In the genomic region with DNA sequence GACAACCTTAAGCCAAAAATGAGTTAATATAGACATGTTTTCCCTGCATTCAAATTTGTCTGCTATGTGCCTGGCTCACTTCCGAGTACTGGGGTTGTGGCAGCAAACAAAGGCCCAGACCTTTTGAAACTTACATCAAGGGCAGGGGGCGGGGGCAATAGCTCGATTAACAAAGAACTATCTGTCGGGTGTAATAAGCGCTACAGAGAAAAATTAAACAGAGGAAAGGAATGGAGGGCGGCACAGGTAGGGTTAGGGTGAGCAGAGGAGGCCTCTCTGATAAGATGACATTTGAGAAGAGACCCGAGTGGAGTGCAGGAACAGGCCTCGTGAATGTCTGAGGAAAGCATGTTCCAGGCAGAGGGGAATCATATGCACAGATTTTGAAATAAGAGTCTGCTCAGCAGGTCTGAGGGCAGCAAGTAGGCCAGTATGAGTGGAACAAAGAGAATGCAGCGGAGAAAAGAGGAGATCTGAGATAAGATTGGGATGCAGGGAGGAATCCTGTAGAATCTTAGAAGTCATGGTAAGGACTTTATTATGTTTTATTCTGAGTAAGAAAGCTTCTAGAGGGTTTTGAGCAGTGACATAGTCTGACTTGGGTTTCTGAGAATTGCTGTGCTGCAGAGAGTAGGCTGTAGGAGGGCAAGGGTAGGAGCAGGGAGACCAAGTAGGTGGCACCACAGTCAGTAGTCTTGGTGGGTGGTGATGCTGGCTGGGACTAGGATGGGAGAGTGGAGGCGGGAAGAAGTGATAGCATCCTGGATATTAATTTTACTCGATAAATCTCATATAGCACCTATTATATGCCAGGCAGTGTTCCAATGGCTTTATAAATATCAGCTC, we compare ENCODE assay signal across 11 cellular contexts. TPM values are rescaled to one million over a fixed set of nuclear protein-coding genes. Genes with fewer than 3 reads are reported as not detected.
DNase-seq lines count a peak whose midpoint lies in the region; ATAC-seq and TF ChIP-seq lines count a peak whose summit lies in the region.
"Had no signal": no experiment of that assay in that cellular context is flagged by ENCODE, and none has a peak within 500 bp of the region (broad histone marks: within the 10 kb centered on the region; RNA-seq: fewer than 3 reads in every experiment).

No MANE protein-coding gene starts in this region.

- H3K36me3 ChIP-seq in suprapubic skin: no peaks in the 10 kb centered on the region
- H3K36me3 ChIP-seq: MG63 had no signal

- TF ChIP-seq CTCF in suprapubic skin (IDR thresholded peaks at IDR 0.05): no peak

- CTCF ChIA-PET in activated naive CD4-positive, alpha-beta T cell treated with anti-CD3 and anti-CD28 coated beads for 36 hours (lab: Charles Lee): no interaction called here

- peak overlapping the region; percentile 89 for H3K27ac ChIP-seq in suprapubic skin

- no peak overlapping the region for H3K4me3 ChIP-seq in suprapubic skin
- H3K4me3 ChIP-seq: MG63 had no signal

- peak; percentile 53 for DNase-seq in activated naive CD4-positive, alpha-beta T cell treated with anti-CD3 and anti-CD28 coated beads for 36 hours
- no peak for DNase-seq in activated naive CD4-positive, alpha-beta T cell treated with Interleukin-2 at 50 U/mL for 16 hours
- DNase-seq in activated T-helper 1 cell treated with anti-CD3 and anti-CD28 coated beads, Interleukin-12 subunit alpha, Interleukin-12 subunit beta, Interleukin-2, Interleukin-4 antibody, amounts not matched to agents 30 ng/mL and 10 ng/mL and 1 ng/mL, durations not matched to agents 14 hours and 24 hours and 36 hours (ENCODE audit: low spot score): no peak
- peak; percentile 31 for DNase-seq in iPS-NIHi11 (ENCODE audit: low spot score)
- no peak for DNase-seq in suprapubic skin (ENCODE audit: low spot score in 2 of 2)
- DNase-seq in sciatic nerve (ENCODE audit: low spot score): no peak
- no peak for DNase-seq in hippocampal formation (lab: John Stamatoyannopoulos, UW)
- DNase-seq: effector CD8-positive, alpha-beta T cell; MG63; NCI-H82 had no signal

- H3K27me3 Mint-ChIP-seq in activated naive CD4-positive, alpha-beta T cell treated with anti-CD3 and anti-CD28 coated beads for 36 hours (ENCODE audit: low read depth): no peaks in the 10 kb centered on the region
- H3K27me3 Mint-ChIP-seq in activated T-helper 1 cell treated with anti-CD3 and anti-CD28 coated beads, Interleukin-12 subunit alpha, Interleukin-12 subunit beta, Interleukin-2, Interleukin-4 antibody, amounts not matched to agents 30 ng/mL and 10 ng/mL and 1 ng/mL, durations not matched to agents 14 hours and 24 hours and 36 hours (ENCODE audit: insufficient read depth): no peaks in the 10 kb centered on the region

- intact Hi-C loops in activated naive CD4-positive, alpha-beta T cell treated with anti-CD3 and anti-CD28 coated beads for 36 hours (cut with micrococcal nuclease): loop anchor here (1.0 kb wide), 1 partner anchor 26 kb away; no protein-coding TSS in a partner anchor
- intact Hi-C loops in activated T-helper 1 cell treated with anti-CD3 and anti-CD28 coated beads, Interleukin-12 subunit alpha, Interleukin-12 subunit beta, Interleukin-2, Interleukin-4 antibody, amounts not matched to agents 30 ng/mL and 10 ng/mL and 1 ng/mL, durations not matched to agents 14 hours and 24 hours and 36 hours (cut with micrococcal nuclease): loop anchor here (2.0 kb wide), 1 partner anchor 19 kb away; no protein-coding TSS in a partner anchor
- intact Hi-C loops in sciatic nerve (cut with DNase I): no loop called here

- 47% methylated on average over 11 of the region's 11 CpGs for WGBS in suprapubic skin

- no peak for ATAC-seq in sciatic nerve
- no peak for ATAC-seq in GM21360 (IDR thresholded peaks at IDR 0.05; ENCODE audit: unreplicated experiment)

- no peaks in the 10 kb centered on the region for H3K9me3 Mint-ChIP-seq in activated naive CD4-positive, alpha-beta T cell treated with anti-CD3 and anti-CD28 coated beads for 36 hours
- no peaks in the 10 kb centered on the region for H3K9me3 Mint-ChIP-seq in activated T-helper 1 cell treated with anti-CD3 and anti-CD28 coated beads, Interleukin-12 subunit alpha, Interleukin-12 subunit beta, Interleukin-2, Interleukin-4 antibody, amounts not matched to agents 30 ng/mL and 10 ng/mL and 1 ng/mL, durations not matched to agents 14 hours and 24 hours and 36 hours

- H3K27ac Mint-ChIP-seq in activated naive CD4-positive, alpha-beta T cell treated with anti-CD3 and anti-CD28 coated beads for 36 hours: peak overlapping the region; percentile 55
- H3K27ac Mint-ChIP-seq in activated T-helper 1 cell treated with anti-CD3 and anti-CD28 coated beads, Interleukin-12 subunit alpha, Interleukin-12 subunit beta, Interleukin-2, Interleukin-4 antibody, amounts not matched to agents 30 ng/mL and 10 ng/mL and 1 ng/mL, durations not matched to agents 14 hours and 24 hours and 36 hours: peak overlapping the region; percentile 63

- peaks cover 17% of the 10 kb centered on the region for H3K4me1 ChIP-seq in suprapubic skin

- H3K4me1 Mint-ChIP-seq in activated naive CD4-positive, alpha-beta T cell treated with anti-CD3 and anti-CD28 coated beads for 36 hours (ENCODE audit: low read depth): peaks cover 36% of the 10 kb centered on the region
- peaks cover 19% of the 10 kb centered on the region for H3K4me1 Mint-ChIP-seq in activated T-helper 1 cell treated with anti-CD3 and anti-CD28 coated beads, Interleukin-12 subunit alpha, Interleukin-12 subunit beta, Interleukin-2, Interleukin-4 antibody, amounts not matched to agents 30 ng/mL and 10 ng/mL and 1 ng/mL, durations not matched to agents 14 hours and 24 hours and 36 hours (ENCODE audit: low read depth)

- peaks cover 30% of the 10 kb centered on the region for H3K36me3 Mint-ChIP-seq in activated naive CD4-positive, alpha-beta T cell treated with anti-CD3 and anti-CD28 coated beads for 36 hours (ENCODE audit: low read depth)
- peaks cover 24% of the 10 kb centered on the region for H3K36me3 Mint-ChIP-seq in activated T-helper 1 cell treated with anti-CD3 and anti-CD28 coated beads, Interleukin-12 subunit alpha, Interleukin-12 subunit beta, Interleukin-2, Interleukin-4 antibody, amounts not matched to agents 30 ng/mL and 10 ng/mL and 1 ng/mL, durations not matched to agents 14 hours and 24 hours and 36 hours (ENCODE audit: low read depth)

- no peak for TF ChIP-seq POLR2A in suprapubic skin (IDR thresholded peaks at IDR 0.05)

- no peaks in the 10 kb centered on the region for H3K9me3 ChIP-seq in suprapubic skin
- H3K9me3 ChIP-seq: MG63 had no signal

- TF ChIP-seq EP300 in suprapubic skin (IDR thresholded peaks at IDR 0.05): no peak

- no peaks in the 10 kb centered on the region for H3K27me3 ChIP-seq in suprapubic skin

- peak overlapping the region; percentile 7 for H3K4me3 Mint-ChIP-seq in activated naive CD4-positive, alpha-beta T cell treated with anti-CD3 and anti-CD28 coated beads for 36 hours
- no peak overlapping the region for H3K4me3 Mint-ChIP-seq in activated T-helper 1 cell treated with anti-CD3 and anti-CD28 coated beads, Interleukin-12 subunit alpha, Interleukin-12 subunit beta, Interleukin-2, Interleukin-4 antibody, amounts not matched to agents 30 ng/mL and 10 ng/mL and 1 ng/mL, durations not matched to agents 14 hours and 24 hours and 36 hours

RNA-seq across cellular contexts. Expression of a gene that starts 52.6 kb away (rescaled TPM):
- 100 to 1,000 TPM; 128 to 133 TPM for total RNA-seq in activated naive CD4-positive, alpha-beta T cell treated with anti-CD3 and anti-CD28 coated beads for 36 hours
- total RNA-seq in activated T-helper 1 cell treated with anti-CD3 and anti-CD28 coated beads, Interleukin-12 subunit alpha, Interleukin-12 subunit beta, Interleukin-2, Interleukin-4 antibody, amounts not matched to agents 30 ng/mL and 10 ng/mL and 1 ng/mL, durations not matched to agents 14 hours and 24 hours and 36 hours: 136 and 140 TPM in 2 replicates
- 100 to 1,000 TPM; 127 to 207 (median 129) TPM for total RNA-seq in suprapubic skin
- total RNA-seq in sciatic nerve: 1.5 TPM

Comparison
In these comparisons a context has a peak if more than half of its experiments do, and no peak if none do; other contexts are left out.
1. DNase-seq: peak in activated naive CD4-positive, alpha-beta T cell treated with anti-CD3 and anti-CD28 coated beads for 36 hours (single experiment) and iPS-NIHi11 (single experiment); none in activated naive CD4-positive, alpha-beta T cell treated with Interleukin-2 at 50 U/mL for 16 hours (single experiment), activated T-helper 1 cell treated with anti-CD3 and anti-CD28 coated beads, Interleukin-12 subunit alpha, Interleukin-12 subunit beta, Interleukin-2, Interleukin-4 antibody, amounts not matched to agents 30 ng/mL and 10 ng/mL and 1 ng/mL, durations not matched to agents 14 hours and 24 hours and 36 hours (single experiment), suprapubic skin (0 of 2), sciatic nerve (single experiment) and hippocampal formation (0 of 2).
2. RNA of a gene that starts 52.6 kb away (total RNA-seq): 136 to 140 TPM in activated T-helper 1 cell treated with anti-CD3 and anti-CD28 coated beads, Interleukin-12 subunit alpha, Interleukin-12 subunit beta, Interleukin-2, Interleukin-4 antibody, amounts not matched to agents 30 ng/mL and 10 ng/mL and 1 ng/mL, durations not matched to agents 14 hours and 24 hours and 36 hours, 128 to 133 TPM in activated naive CD4-positive, alpha-beta T cell treated with anti-CD3 and anti-CD28 coated beads for 36 hours and 127 to 207 TPM in suprapubic skin; 1.5 TPM in sciatic nerve (single experiment); every median in the first group is over 10 times any median in the second.